Comparison of ENCODE assay signal across 27 cellular contexts in the genomic region with DNA sequence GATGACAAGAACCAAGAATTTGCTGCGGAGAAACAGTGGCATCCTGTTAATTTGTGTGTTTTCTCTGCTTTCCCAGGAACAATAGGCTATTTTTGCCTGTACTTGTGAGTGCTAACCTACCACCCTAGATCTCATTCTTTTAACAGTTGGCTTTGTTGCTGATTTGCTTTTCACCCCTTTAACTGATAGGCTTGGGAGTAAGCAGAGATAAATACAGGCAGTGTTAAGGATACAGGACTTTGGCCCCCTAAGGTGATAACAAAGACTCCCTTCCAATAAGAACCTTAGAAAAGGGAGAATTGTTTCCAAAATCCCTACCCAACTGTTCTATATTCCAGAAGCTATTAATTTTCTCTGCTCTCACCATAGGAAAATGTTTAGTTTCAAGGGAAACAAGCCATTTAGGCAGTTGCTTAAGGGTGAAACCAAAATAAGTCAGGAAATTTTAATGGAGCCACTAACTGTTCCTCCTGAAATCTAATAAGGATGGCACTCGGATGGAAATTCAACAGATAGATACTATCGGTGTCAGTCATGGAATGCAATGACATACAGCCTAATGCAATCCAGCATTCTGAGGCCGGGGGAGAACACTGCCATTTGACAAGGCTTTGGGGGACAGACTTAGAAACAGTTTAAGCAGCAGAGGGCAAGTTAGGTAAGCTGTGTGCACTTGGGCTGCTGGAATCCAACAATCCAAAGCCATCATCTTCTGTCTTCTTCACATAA.
"Had no signal": no experiment of that assay in that cellular context is flagged by ENCODE, and none has a peak within 500 bp of the region (broad histone marks: within the 10 kb centered on the region; RNA-seq: fewer than 3 reads in every experiment).

No MANE protein-coding gene starts in this region.

- ATAC-seq: activated CD4-positive, CD25-positive, alpha-beta regulatory T cell treated with anti-CD3 and anti-CD28 coated beads, Interleukin-2, amount 50 U/mL, for 24 hours; activated CD8-positive, alpha-beta T cell treated with anti-CD3 and anti-CD28 coated beads, Interleukin-2, amount 10 ng/mL, durations not matched to agents 7 days and 5 days; body of pancreas; effector memory CD8-positive, alpha-beta T cell; gastrocnemius medialis; left colon; stimulated activated naive CD8-positive, alpha-beta T cell treated with anti-CD3 and anti-CD28 coated beads, Interleukin-15, Interleukin-2, amounts not matched to agents 100 U/mL and 50 U/mL, for 24 hours; T-cell had no signal

- H3K27me3 Mint-ChIP-seq: effector memory CD8-positive, alpha-beta T cell; naive B cell had no signal

- H3K9me3 Mint-ChIP-seq: activated CD4-positive, alpha-beta T cell treated with anti-CD3 and anti-CD28 coated beads, Interleukin-2, amount 10 ng/mL, durations not matched to agents 7 days and 5 days; activated naive CD4-positive, alpha-beta T cell treated with anti-CD3 and anti-CD28 coated beads, Interleukin-2, amount 50 U/mL, for 24 hours; activated T-helper 1 cell treated with anti-CD3 and anti-CD28 coated beads, Interleukin-12 subunit alpha, Interleukin-12 subunit beta, Interleukin-2, Interleukin-4 antibody, amounts not matched to agents 30 ng/mL and 10 ng/mL and 1 ng/mL, durations not matched to agents 14 hours and 24 hours and 36 hours; T-helper 2 cell treated with Interferon-gamma antibody and Interleukin-4, amounts not matched to agents 5 μg/mL and 100 μg/mL, for 36 hours had no signal

- H3K9me3 ChIP-seq: body of pancreas, esophagus squamous epithelium, gastrocnemius medialis, lower lobe of right lung, tibial artery had no signal

- H3K36me3 Mint-ChIP-seq: activated naive CD4-positive, alpha-beta T cell treated with anti-CD3 and anti-CD28 coated beads, Interleukin-2, amount 50 U/mL, for 24 hours; naive B cell; T-cell had no signal

- FAIRE-seq: islet of Langerhans had no signal

- DNase-seq: activated CD4-positive, alpha-beta T cell treated with anti-CD3 and anti-CD28 coated beads, Interleukin-2, amount 10 ng/mL, durations not matched to agents 7 days and 5 days; activated CD8-positive, alpha-beta T cell treated with anti-CD3 and anti-CD28 coated beads, Interleukin-2, amount 10 ng/mL, durations not matched to agents 7 days and 5 days; activated gamma-delta T cell treated with Interleukin-2 at 50 U/mL for 16 hours; anterior cingulate cortex; body of pancreas; caudate nucleus; effector memory CD8-positive, alpha-beta T cell; esophagus squamous epithelium; gastrocnemius medialis; head of caudate nucleus; left colon; lower lobe of right lung; naive B cell; stimulated activated CD4-positive, alpha-beta T cell treated with anti-CD3 and anti-CD28 coated beads, Interleukin-12 subunit alpha, Interleukin-12 subunit beta, amount 100 ng/mL, for 4 hours; stimulated activated CD4-positive, alpha-beta T cell treated with anti-CD3 and anti-CD28 coated beads, Interleukin-4, amount 100 ng/mL, for 4 hours; stimulated activated naive CD8-positive, alpha-beta T cell treated with anti-CD3 and anti-CD28 coated beads, Interleukin-15, Interleukin-2, amounts not matched to agents 100 U/mL and 50 U/mL, for 24 hours; substantia nigra; T-cell; tibial artery had no signal

- H3K27me3 ChIP-seq: body of pancreas, esophagus squamous epithelium, gastrocnemius medialis, tibial artery had no signal

- H3K4me1 ChIP-seq: gastrocnemius medialis, lower lobe of right lung had no signal

- H3K36me3 ChIP-seq: esophagus squamous epithelium, gastrocnemius medialis, lower lobe of right lung, tibial artery had no signal

- H3K27ac ChIP-seq: gastrocnemius medialis, lower lobe of right lung, tibial artery, VCaP had no signal

- H3K4me1 Mint-ChIP-seq: activated CD4-positive, alpha-beta T cell treated with anti-CD3 and anti-CD28 coated beads, Interleukin-2, amount 10 ng/mL, durations not matched to agents 7 days and 5 days; activated naive CD4-positive, alpha-beta T cell treated with anti-CD3 and anti-CD28 coated beads, Interleukin-2, amount 50 U/mL, for 24 hours; naive B cell; T-cell had no signal

- H3K27ac Mint-ChIP-seq: activated CD4-positive, alpha-beta T cell treated with anti-CD3 and anti-CD28 coated beads, Interleukin-2, amount 10 ng/mL, durations not matched to agents 7 days and 5 days; activated CD8-positive, alpha-beta T cell treated with anti-CD3 and anti-CD28 coated beads, Interleukin-2, amount 10 ng/mL, durations not matched to agents 7 days and 5 days; activated naive CD4-positive, alpha-beta T cell treated with anti-CD3 and anti-CD28 coated beads, Interleukin-2, amount 50 U/mL, for 24 hours; activated T-helper 1 cell treated with anti-CD3 and anti-CD28 coated beads, Interleukin-12 subunit alpha, Interleukin-12 subunit beta, Interleukin-2, Interleukin-4 antibody, amounts not matched to agents 30 ng/mL and 10 ng/mL and 1 ng/mL, durations not matched to agents 14 hours and 24 hours and 36 hours; dendritic cell treated with granulocyte-macrophage colony-stimulating factor and Interleukin-4, amounts not matched to agents 40 ng/mL and 50 ng/mL, for 4 days; effector memory CD8-positive, alpha-beta T cell; naive B cell; T-cell; T-helper 2 cell treated with Interferon-gamma antibody and Interleukin-4, amounts not matched to agents 5 μg/mL and 100 μg/mL, for 36 hours had no signal

- H3K4me3 ChIP-seq: body of pancreas, esophagus squamous epithelium, gastrocnemius medialis, lower lobe of right lung, tibial artery had no signal

- H3K4me3 Mint-ChIP-seq: activated CD4-positive, alpha-beta T cell treated with anti-CD3 and anti-CD28 coated beads, Interleukin-2, amount 10 ng/mL, durations not matched to agents 7 days and 5 days; activated CD8-positive, alpha-beta T cell treated with anti-CD3 and anti-CD28 coated beads, Interleukin-2, amount 10 ng/mL, durations not matched to agents 7 days and 5 days; activated naive CD4-positive, alpha-beta T cell treated with anti-CD3 and anti-CD28 coated beads, Interleukin-2, amount 50 U/mL, for 24 hours; activated T-helper 1 cell treated with anti-CD3 and anti-CD28 coated beads, Interleukin-12 subunit alpha, Interleukin-12 subunit beta, Interleukin-2, Interleukin-4 antibody, amounts not matched to agents 30 ng/mL and 10 ng/mL and 1 ng/mL, durations not matched to agents 14 hours and 24 hours and 36 hours; dendritic cell treated with granulocyte-macrophage colony-stimulating factor and Interleukin-4, amounts not matched to agents 40 ng/mL and 50 ng/mL, for 4 days; effector memory CD8-positive, alpha-beta T cell; naive B cell; neural crest cell; T-cell; T-helper 2 cell treated with Interferon-gamma antibody and Interleukin-4, amounts not matched to agents 5 μg/mL and 100 μg/mL, for 36 hours had no signal
